Comparison of ENCODE assay signal across 2 cellular contexts in the genomic region with DNA sequence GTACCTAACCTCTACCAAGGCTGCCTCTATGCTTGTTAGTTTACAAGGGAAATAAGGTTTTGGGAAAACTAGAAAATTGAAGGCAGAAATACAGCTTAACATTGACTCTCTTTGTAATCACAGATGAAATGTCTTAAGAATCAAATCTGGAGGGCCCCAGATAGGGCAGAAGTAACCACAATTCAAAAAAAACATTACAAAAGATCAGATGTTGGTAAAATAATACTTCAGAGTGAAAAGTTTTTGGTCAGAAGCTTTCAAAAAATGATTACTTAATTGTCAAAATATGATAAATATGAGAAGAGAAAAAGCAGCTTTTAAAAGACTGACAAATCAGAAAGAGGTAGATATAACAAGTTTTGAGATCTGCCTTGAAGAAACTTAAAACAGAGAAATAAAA.
TF ChIP-seq lines count a peak whose summit lies in the region.

No MANE protein-coding gene starts in this region.

TF ChIP-seq in GM23338, 12 proteins besides CTCF, POLR2A, EP300 and RAD21 (continued from another document):
- TF ChIP-seq ZNF462 (CRISPR knock-in tag; IDR thresholded peaks at IDR 0.05) = no peak
- TF ChIP-seq, protein P1, sequence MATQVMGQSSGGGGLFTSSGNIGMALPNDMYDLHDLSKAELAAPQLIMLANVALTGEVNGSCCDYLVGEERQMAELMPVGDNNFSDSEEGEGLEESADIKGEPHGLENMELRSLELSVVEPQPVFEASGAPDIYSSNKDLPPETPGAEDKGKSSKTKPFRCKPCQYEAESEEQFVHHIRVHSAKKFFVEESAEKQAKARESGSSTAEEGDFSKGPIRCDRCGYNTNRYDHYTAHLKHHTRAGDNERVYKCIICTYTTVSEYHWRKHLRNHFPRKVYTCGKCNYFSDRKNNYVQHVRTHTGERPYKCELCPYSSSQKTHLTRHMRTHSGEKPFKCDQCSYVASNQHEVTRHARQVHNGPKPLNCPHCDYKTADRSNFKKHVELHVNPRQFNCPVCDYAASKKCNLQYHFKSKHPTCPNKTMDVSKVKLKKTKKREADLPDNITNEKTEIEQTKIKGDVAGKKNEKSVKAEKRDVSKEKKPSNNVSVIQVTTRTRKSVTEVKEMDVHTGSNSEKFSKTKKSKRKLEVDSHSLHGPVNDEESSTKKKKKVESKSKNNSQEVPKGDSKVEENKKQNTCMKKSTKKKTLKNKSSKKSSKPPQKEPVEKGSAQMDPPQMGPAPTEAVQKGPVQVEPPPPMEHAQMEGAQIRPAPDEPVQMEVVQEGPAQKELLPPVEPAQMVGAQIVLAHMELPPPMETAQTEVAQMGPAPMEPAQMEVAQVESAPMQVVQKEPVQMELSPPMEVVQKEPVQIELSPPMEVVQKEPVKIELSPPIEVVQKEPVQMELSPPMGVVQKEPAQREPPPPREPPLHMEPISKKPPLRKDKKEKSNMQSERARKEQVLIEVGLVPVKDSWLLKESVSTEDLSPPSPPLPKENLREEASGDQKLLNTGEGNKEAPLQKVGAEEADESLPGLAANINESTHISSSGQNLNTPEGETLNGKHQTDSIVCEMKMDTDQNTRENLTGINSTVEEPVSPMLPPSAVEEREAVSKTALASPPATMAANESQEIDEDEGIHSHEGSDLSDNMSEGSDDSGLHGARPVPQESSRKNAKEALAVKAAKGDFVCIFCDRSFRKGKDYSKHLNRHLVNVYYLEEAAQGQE (IDR thresholded peaks at IDR 0.05; ENCODE audit: unreplicated experiment) = no peak

TF ChIP-seq in WTC11, 78 proteins besides CTCF, POLR2A, EP300 and RAD21 (continued from another document):
- TF ChIP-seq, protein P2, sequence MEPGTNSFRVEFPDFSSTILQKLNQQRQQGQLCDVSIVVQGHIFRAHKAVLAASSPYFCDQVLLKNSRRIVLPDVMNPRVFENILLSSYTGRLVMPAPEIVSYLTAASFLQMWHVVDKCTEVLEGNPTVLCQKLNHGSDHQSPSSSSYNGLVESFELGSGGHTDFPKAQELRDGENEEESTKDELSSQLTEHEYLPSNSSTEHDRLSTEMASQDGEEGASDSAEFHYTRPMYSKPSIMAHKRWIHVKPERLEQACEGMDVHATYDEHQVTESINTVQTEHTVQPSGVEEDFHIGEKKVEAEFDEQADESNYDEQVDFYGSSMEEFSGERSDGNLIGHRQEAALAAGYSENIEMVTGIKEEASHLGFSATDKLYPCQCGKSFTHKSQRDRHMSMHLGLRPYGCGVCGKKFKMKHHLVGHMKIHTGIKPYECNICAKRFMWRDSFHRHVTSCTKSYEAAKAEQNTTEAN (CRISPR knock-in tag; IDR thresholded peaks at IDR 0.05) = no peak
- TF ChIP-seq HMGXB4 (CRISPR knock-in tag; IDR thresholded peaks at IDR 0.05) (no peak), OVOL2 (CRISPR knock-in tag; IDR thresholded peaks at IDR 0.05; ENCODE audit: borderline replicate concordance) (no peak), SP1 (CRISPR knock-in tag; conservative IDR thresholded peaks at IDR 0.05) (no peak), KAT7 (CRISPR knock-in tag; IDR thresholded peaks at IDR 0.05; ENCODE audit: borderline replicate concordance) (no peak), ETV6 (CRISPR knock-in tag; IDR thresholded peaks at IDR 0.05) (no peak), GABPB1 (CRISPR knock-in tag; IDR thresholded peaks at IDR 0.05) (no peak), TEAD4 (CRISPR knock-in tag; IDR thresholded peaks at IDR 0.05) (no peak), ZMAT4 (CRISPR knock-in tag; IDR thresholded peaks at IDR 0.05) (no peak), JUN (CRISPR knock-in tag; IDR thresholded peaks at IDR 0.05) (no peak), EMX1 (CRISPR knock-in tag; IDR thresholded peaks at IDR 0.05) (no peak)
- TF ChIP-seq, protein P3, sequence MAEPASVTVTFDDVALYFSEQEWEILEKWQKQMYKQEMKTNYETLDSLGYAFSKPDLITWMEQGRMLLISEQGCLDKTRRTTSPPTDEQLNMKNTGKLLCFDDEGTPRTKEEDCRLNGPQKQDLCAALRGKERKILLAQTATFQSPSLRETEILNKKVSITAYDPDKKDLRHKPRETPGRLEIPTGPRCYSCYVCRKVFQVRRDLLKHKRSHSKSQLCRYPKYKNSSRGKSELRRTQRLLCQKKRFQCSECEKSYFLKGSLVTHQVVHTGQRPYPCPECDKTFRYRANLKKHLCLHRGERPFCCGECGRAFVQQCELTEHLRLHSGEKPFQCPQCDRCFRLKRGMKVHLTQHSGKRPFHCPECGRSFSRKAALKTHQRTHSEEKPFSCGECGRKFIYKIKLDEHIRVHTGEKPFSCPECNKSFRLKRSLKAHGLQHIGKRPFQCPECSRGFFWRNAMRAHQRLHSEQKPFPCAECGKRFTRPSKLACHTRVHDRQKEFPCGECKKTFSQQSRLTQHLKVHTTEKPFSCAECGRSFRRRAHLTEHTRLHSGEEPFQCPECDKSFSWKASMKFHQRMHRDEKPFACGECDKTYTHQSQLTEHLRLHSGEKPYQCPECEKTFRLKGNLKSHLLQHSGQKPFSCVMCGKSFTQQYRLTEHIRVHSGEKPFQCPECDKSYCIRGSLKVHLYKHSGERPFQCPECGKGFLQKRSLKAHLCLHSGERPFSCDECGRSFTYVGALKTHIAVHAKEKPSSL (CRISPR knock-in tag; conservative IDR thresholded peaks at IDR 0.05) = no peak
- TF ChIP-seq, protein P4, sequence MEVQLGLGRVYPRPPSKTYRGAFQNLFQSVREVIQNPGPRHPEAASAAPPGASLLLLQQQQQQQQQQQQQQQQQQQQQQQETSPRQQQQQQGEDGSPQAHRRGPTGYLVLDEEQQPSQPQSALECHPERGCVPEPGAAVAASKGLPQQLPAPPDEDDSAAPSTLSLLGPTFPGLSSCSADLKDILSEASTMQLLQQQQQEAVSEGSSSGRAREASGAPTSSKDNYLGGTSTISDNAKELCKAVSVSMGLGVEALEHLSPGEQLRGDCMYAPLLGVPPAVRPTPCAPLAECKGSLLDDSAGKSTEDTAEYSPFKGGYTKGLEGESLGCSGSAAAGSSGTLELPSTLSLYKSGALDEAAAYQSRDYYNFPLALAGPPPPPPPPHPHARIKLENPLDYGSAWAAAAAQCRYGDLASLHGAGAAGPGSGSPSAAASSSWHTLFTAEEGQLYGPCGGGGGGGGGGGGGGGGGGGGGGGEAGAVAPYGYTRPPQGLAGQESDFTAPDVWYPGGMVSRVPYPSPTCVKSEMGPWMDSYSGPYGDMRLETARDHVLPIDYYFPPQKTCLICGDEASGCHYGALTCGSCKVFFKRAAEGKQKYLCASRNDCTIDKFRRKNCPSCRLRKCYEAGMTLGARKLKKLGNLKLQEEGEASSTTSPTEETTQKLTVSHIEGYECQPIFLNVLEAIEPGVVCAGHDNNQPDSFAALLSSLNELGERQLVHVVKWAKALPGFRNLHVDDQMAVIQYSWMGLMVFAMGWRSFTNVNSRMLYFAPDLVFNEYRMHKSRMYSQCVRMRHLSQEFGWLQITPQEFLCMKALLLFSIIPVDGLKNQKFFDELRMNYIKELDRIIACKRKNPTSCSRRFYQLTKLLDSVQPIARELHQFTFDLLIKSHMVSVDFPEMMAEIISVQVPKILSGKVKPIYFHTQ (CRISPR knock-in tag; IDR thresholded peaks at IDR 0.05) = no peak
